Comparison of ENCODE assay signal across 10 cellular contexts in the genomic region with DNA sequence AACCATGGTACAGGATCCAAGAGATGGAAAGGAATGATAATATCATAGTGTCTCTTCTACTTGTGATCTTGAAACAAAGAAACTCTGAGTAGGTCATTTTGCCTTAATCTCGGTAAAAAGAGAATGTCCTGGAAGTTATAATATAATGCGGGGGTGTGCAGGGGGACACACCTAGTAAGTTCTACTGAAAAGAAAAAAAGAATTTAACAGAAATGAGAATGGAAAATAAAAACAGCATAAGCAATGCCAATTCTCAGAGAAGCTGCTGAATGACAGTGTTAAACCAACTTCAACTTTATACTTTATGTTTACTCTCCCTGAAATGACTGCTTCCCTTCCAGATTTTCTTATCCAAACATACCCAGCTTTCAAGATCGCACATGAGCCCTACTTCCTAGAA. TPM values are rescaled to one million over a fixed set of nuclear protein-coding genes. Genes with fewer than 3 reads are reported as not detected.
DNase-seq lines count a peak whose midpoint lies in the region; ATAC-seq and TF ChIP-seq lines count a peak whose summit lies in the region.
"Had no signal": no experiment of that assay in that cellular context is flagged by ENCODE, and none has a peak within 500 bp of the region (broad histone marks: within the 10 kb centered on the region; RNA-seq: fewer than 3 reads in every experiment).

No MANE protein-coding gene starts in this region.

- DNase-seq in GM12864 (ENCODE audit: low read depth) (no peak), coronary artery (ENCODE audit: low spot score) (no peak), progenitor cell of endocrine pancreas (ENCODE audit: low spot score, unreplicated experiment) (no peak), OCI-M1 (lab: John Stamatoyannopoulos, UW) (no peak)
- DNase-seq: body of pancreas; SJCRH30; stimulated activated CD4-positive, alpha-beta T cell treated with anti-CD3 and anti-CD28 coated beads, Interleukin-1b, Interleukin-23, amount 100 ng/mL, for 48 hours had no signal

- peak overlapping the region; percentile 97 for H3K4me2 ChIP-seq in OCI-LY1 (ENCODE audit: low read length)

- peaks cover 15% of the 10 kb centered on the region for H3K36me3 ChIP-seq in OCI-LY1 (ENCODE audit: insufficient read depth, low read length)
- H3K36me3 ChIP-seq: SJCRH30 had no signal

- H2AFZ ChIP-seq in OCI-LY1 (ENCODE audit: low read length) = no peak overlapping the region

- peaks cover 42% of the 10 kb centered on the region for H3K4me1 Mint-ChIP-seq in progenitor cell of endocrine pancreas (ENCODE audit: low read depth)

- H3K4me3 ChIP-seq in GM12864 (ENCODE audit: low read depth, low read length) (peak overlapping the region; percentile 74; the same call in 1 of the 2 replicates), OCI-LY1 (ENCODE audit: low read depth, low read length, poor library complexity, severe bottlenecking) (peak overlapping the region; percentile 93), coronary artery (peak overlapping the region; percentile 81)
- H3K4me3 ChIP-seq: body of pancreas had no signal

- no peaks in the 10 kb centered on the region for H3K36me3 Mint-ChIP-seq in progenitor cell of endocrine pancreas (ENCODE audit: insufficient read depth)

- no peak for TF ChIP-seq CTCF in GM12864 (IDR thresholded peaks at IDR 0.05; ENCODE audit: low read depth, low read length, missing control alignments)
- no peak for TF ChIP-seq CTCF in OCI-LY1 (IDR thresholded peaks at IDR 0.05; ENCODE audit: low read length)
- TF ChIP-seq CTCF in coronary artery (IDR thresholded peaks at IDR 0.05) = no peak
- no peak for TF ChIP-seq CTCF in progenitor cell of endocrine pancreas (IDR thresholded peaks at IDR 0.05; ENCODE audit: unreplicated experiment)

- H3K27me3 Mint-ChIP-seq in progenitor cell of endocrine pancreas = no peaks in the 10 kb centered on the region

- H3K4me1 ChIP-seq in OCI-LY1 (ENCODE audit: insufficient read depth, low read length, severe bottlenecking) = peaks cover 49% of the 10 kb centered on the region
- H3K4me1 ChIP-seq: SJCRH30 had no signal

- H3F3A ChIP-seq in OCI-LY1 (ENCODE audit: insufficient read depth, low read length) = no peaks in the 10 kb centered on the region

- no peaks in the 10 kb centered on the region for H3K9me2 ChIP-seq in OCI-LY1 (ENCODE audit: low read depth, low read length)

- no peaks in the 10 kb centered on the region for H3K9me3 Mint-ChIP-seq in progenitor cell of endocrine pancreas (ENCODE audit: low read depth)

- ATAC-seq in HG02759 (IDR thresholded peaks at IDR 0.05; ENCODE audit: unreplicated experiment) (no peak), GM18520 (IDR thresholded peaks at IDR 0.05; ENCODE audit: unreplicated experiment) (no peak)
- ATAC-seq: body of pancreas had no signal

- H3K4me3 Mint-ChIP-seq in progenitor cell of endocrine pancreas (ENCODE audit: low read depth) = no peak overlapping the region

- H3K79me2 ChIP-seq in OCI-LY1 (ENCODE audit: insufficient read depth, low read length) = peaks cover 72% of the 10 kb centered on the region

- H3K9me3 ChIP-seq in OCI-LY1 (ENCODE audit: low read length) = no peaks in the 10 kb centered on the region
- H3K9me3 ChIP-seq: body of pancreas, SJCRH30 had no signal

- peak overlapping the region; percentile 97; the same call in 1 of the 2 replicates for H3K9ac ChIP-seq in OCI-LY1 (ENCODE audit: low read length)

- peak overlapping the region; percentile 42 for H3K27ac Mint-ChIP-seq in progenitor cell of endocrine pancreas

- no peaks in the 10 kb centered on the region for H3K27me3 ChIP-seq in OCI-LY1 (ENCODE audit: insufficient read depth, low read length)
- H3K27me3 ChIP-seq: body of pancreas, SJCRH30 had no signal

- H3K27ac ChIP-seq in OCI-LY1 (ENCODE audit: low read depth, low read length, poor library complexity, severe bottlenecking) (no peak overlapping the region), coronary artery (no peak overlapping the region)
- H3K27ac ChIP-seq: SJCRH30 had no signal

- no peaks in the 10 kb centered on the region for H4K20me1 ChIP-seq in OCI-LY1 (ENCODE audit: insufficient read depth, low read length)

RNA-seq across cellular contexts. Expression of gene HPS5, which starts 2.0 kb away (rescaled TPM):
- 17.6 and 18.6 TPM in 2 replicates for total RNA-seq in progenitor cell of endocrine pancreas

RNA-seq across cellular contexts. Expression of gene GTF2H1, which starts 2.5 kb away (rescaled TPM):
- total RNA-seq in progenitor cell of endocrine pancreas = 43.9 and 45.4 TPM in 2 replicates

RNA-seq across cellular contexts. Expression of gene SAA1, which starts 53.9 kb away (rescaled TPM):
- not detected in 2 replicates for total RNA-seq in progenitor cell of endocrine pancreas
- total RNA-seq: SJCRH30 had no signal
